In the genomic region with DNA sequence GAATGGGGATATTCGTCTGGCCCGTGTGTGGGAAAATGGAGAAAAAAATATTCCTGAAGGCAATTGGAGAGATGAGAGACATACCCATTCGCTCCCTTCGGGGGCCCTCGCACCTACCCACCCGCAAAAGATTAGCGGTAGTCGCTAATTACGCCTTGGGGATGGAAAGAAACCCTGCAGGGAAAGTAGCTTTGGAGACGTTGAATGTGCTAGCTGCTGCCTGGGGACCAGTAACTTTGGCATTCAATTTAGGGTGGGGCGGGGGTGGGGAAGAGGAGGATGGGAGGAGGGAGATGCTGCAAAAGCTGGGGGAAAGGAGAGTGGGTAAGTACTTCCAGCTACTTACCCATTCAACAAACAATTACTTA, we compare ENCODE assay signal across 8 cellular contexts. TPM values are rescaled to one million over a fixed set of nuclear protein-coding genes. Genes with fewer than 3 reads are reported as not detected.
A peak's percentile ranks its signal among the peaks of the same experiment; 100 is the strongest.
DNase-seq lines count a peak whose midpoint lies in the region; ATAC-seq, FAIRE-seq and TF ChIP-seq lines count a peak whose summit lies in the region.

No MANE protein-coding gene starts in this region.

- H3K4me1 ChIP-seq in DOHH2 (ENCODE audit: control insufficient read depth, low read length), result peaks cover 8% of the 10 kb centered on the region; the same call in 1 of the 2 replicates
- H3K4me1 ChIP-seq in endothelial cell of umbilical vein (ENCODE audit: control insufficient read depth, extremely low read depth, insufficient read depth, low read length), result peaks cover 3% of the 10 kb centered on the region
- no peaks in the 10 kb centered on the region for H3K4me1 ChIP-seq in psoas muscle
- no peaks in the 10 kb centered on the region for H3K4me1 ChIP-seq in PC-9 (replicated peaks; ENCODE audit: insufficient read depth)

- peaks cover 39% of the 10 kb centered on the region for H3K79me2 ChIP-seq in DOHH2 (ENCODE audit: control insufficient read depth, low read length)
- peaks cover 5% of the 10 kb centered on the region for H3K79me2 ChIP-seq in endothelial cell of umbilical vein (ENCODE audit: control insufficient read depth, insufficient read depth, low read length)
- no peaks in the 10 kb centered on the region for H3K79me2 ChIP-seq in PC-9 (ENCODE audit: low read depth)

- FAIRE-seq in endothelial cell of umbilical vein (lab: Jason Lieb, UNC), result no peak

- H3F3A ChIP-seq in DOHH2 (ENCODE audit: control insufficient read depth, insufficient read depth) (no peaks in the 10 kb centered on the region), PC-9 (ENCODE audit: insufficient read depth, low read depth) (no peaks in the 10 kb centered on the region)

- TF ChIP-seq CTCF in DOHH2 (IDR thresholded peaks at IDR 0.05; ENCODE audit: low read depth, low read length, poor library complexity, severe bottlenecking) (no peak), endothelial cell of umbilical vein (IDR thresholded peaks at IDR 0.05; ENCODE audit: extremely low read depth in 1 of 2, insufficient read depth in 1 of 2, low read depth in 1 of 2, low read length in 2 of 2) (no peak), psoas muscle (IDR thresholded peaks at IDR 0.05) (no peak), PC-9 (conservative IDR thresholded peaks at IDR 0.05) (no peak)

- DNase-seq in endothelial cell of umbilical vein (ENCODE audit: low read depth, low spot score) (no peak), psoas muscle (no peak), SIG-M5 (lab: John Stamatoyannopoulos, UW) (no peak), PC-9 (no peak), GM19238 (ENCODE audit: insufficient read length, low spot score) (no peak)

- H3K27me3 ChIP-seq in DOHH2 (ENCODE audit: control insufficient read depth, low read length), result no peaks in the 10 kb centered on the region
- H3K27me3 ChIP-seq in endothelial cell of umbilical vein (ENCODE audit: control insufficient read depth in 2 of 2, insufficient read depth in 2 of 2, low read length in 2 of 2), result no peaks in the 10 kb centered on the region
- H3K27me3 ChIP-seq in psoas muscle (ENCODE audit: insufficient read depth in 3 of 3, low read length in 2 of 3), result peaks cover 0 to 3% (median 0%) of the 10 kb centered on the region in 3 donors
- H3K27me3 ChIP-seq in PC-9 (ENCODE audit: insufficient read depth, low read depth), result no peaks in the 10 kb centered on the region

- H3K9me3 Mint-ChIP-seq in IgD-negative memory B cell, result peaks cover 0 to 6% (median 2%) of the 10 kb centered on the region in 3 donors

- H3K36me3 ChIP-seq in DOHH2 (ENCODE audit: control insufficient read depth, low read length), result peaks cover 5% of the 10 kb centered on the region; the same call in 1 of the 2 replicates
- H3K36me3 ChIP-seq in endothelial cell of umbilical vein (ENCODE audit: control insufficient read depth in 2 of 2, extremely low read depth in 1 of 2, insufficient read depth in 2 of 2, low read length in 2 of 2), result no peaks in the 10 kb centered on the region
- H3K36me3 ChIP-seq in psoas muscle (ENCODE audit: insufficient read depth in 1 of 2, low read depth in 1 of 2), result no peaks in the 10 kb centered on the region
- no peaks in the 10 kb centered on the region for H3K36me3 ChIP-seq in PC-9 (ENCODE audit: low read depth)

- H3K27ac ChIP-seq in DOHH2 (ENCODE audit: low read depth, low read length) (no peak overlapping the region), endothelial cell of umbilical vein (ENCODE audit: insufficient read depth, low read depth, low read length) (no peak overlapping the region), psoas muscle (no peak overlapping the region), PC-9 (no peak overlapping the region)

- H4K20me1 ChIP-seq in DOHH2 (ENCODE audit: control insufficient read depth, insufficient read depth, low read depth, low read length) (no peaks in the 10 kb centered on the region), endothelial cell of umbilical vein (replicated peaks; ENCODE audit: control insufficient read depth, extremely low read depth, insufficient read depth, low read length) (no peaks in the 10 kb centered on the region), PC-9 (ENCODE audit: insufficient read depth) (no peaks in the 10 kb centered on the region)

- H3K9me1 ChIP-seq in endothelial cell of umbilical vein (replicated peaks; ENCODE audit: control insufficient read depth, extremely low read depth, insufficient read depth, low read length), result no peaks in the 10 kb centered on the region

- TF ChIP-seq POLR2A in endothelial cell of umbilical vein (IDR thresholded peaks at IDR 0.05; ENCODE audit: low read depth, low read length), result no peak

- H3K4me3 Mint-ChIP-seq in IgD-negative memory B cell, result peak overlapping the region; percentile 91 to 96 (median 94)

- H3K4me2 ChIP-seq in DOHH2 (ENCODE audit: low read length) (peak overlapping the region; percentile 64), endothelial cell of umbilical vein (ENCODE audit: insufficient read depth, low read length) (peak overlapping the region; percentile 85), PC-9 (no peak overlapping the region)

- intact Hi-C loops in endothelial cell of umbilical vein (cut with micrococcal nuclease), result no loop called here
- intact Hi-C loops in psoas muscle (cut with DNase I), result no loop called here
- intact Hi-C loops in PC-9 (cut with micrococcal nuclease; ENCODE audit: unreplicated experiment), result no loop called here

- peaks cover 6 to 20% (median 13%) of the 10 kb centered on the region in 3 donors for H3K4me1 Mint-ChIP-seq in IgD-negative memory B cell

- POLR2A ChIA-PET in endothelial cell of umbilical vein (lab: Charles Lee), result no interaction called here
- POLR2A ChIA-PET in PC-9 (lab: Charles Lee; ENCODE audit: unreplicated experiment), result no interaction called here

- no peak overlapping the region for H3K9ac ChIP-seq in endothelial cell of umbilical vein (replicated peaks; ENCODE audit: extremely low read depth, insufficient read depth, low read length)

- peaks cover 5% of the 10 kb centered on the region; the same call in 1 of the 2 replicates for H3K9me3 ChIP-seq in DOHH2 (ENCODE audit: control insufficient read depth, insufficient read depth, low read length)
- no peaks in the 10 kb centered on the region for H3K9me3 ChIP-seq in endothelial cell of umbilical vein (replicated peaks; ENCODE audit: control insufficient read depth, insufficient read depth, low read length)
- H3K9me3 ChIP-seq in psoas muscle, result no peaks in the 10 kb centered on the region
- no peaks in the 10 kb centered on the region for H3K9me3 ChIP-seq in PC-9 (ENCODE audit: insufficient read depth, low read depth)

- H3K27me3 Mint-ChIP-seq in IgD-negative memory B cell, result no peaks in the 10 kb centered on the region

- CTCF ChIA-PET in endothelial cell of umbilical vein (lab: Charles Lee) (interaction anchor here (0.8 to 1.7 kb wide), 2 partner anchors 9 to 79 kb away, joined by 3 to 4 read pairs; no protein-coding TSS in a partner anchor), PC-9 (lab: Charles Lee) (no interaction called here)

- 2 to 8% (median 5%) methylated on average over 11 of the region's 11 CpGs for WGBS in psoas muscle, 3 donors

- H2AFZ ChIP-seq in endothelial cell of umbilical vein (ENCODE audit: low read depth, low read length), result peak overlapping the region; percentile 92
- no peak overlapping the region for H2AFZ ChIP-seq in PC-9

- peak; percentile 16 for ATAC-seq in GM21576 (IDR thresholded peaks at IDR 0.05; ENCODE audit: unreplicated experiment)
- ATAC-seq in psoas muscle, result peak in 1 of 4 donors; percentile 21

- peak overlapping the region in 2 of 3 donors; percentile 33 to 79 for H3K27ac Mint-ChIP-seq in IgD-negative memory B cell

- peak overlapping the region; percentile 91 for H3K4me3 ChIP-seq in DOHH2 (ENCODE audit: low read length)
- peak overlapping the region; percentile 65 to 93 (median 80) for H3K4me3 ChIP-seq in endothelial cell of umbilical vein (replicated peaks in 1 of 3; ENCODE audit: insufficient read depth in 1 of 3, low read depth in 1 of 3, low read length in 3 of 3)
- peak overlapping the region; percentile 74 for H3K4me3 ChIP-seq in psoas muscle
- no peak overlapping the region for H3K4me3 ChIP-seq in PC-9

- dilution Hi-C loops in endothelial cell of umbilical vein (cut with MboI; ENCODE audit: extremely low pct_ligation_motif_present, low sequenced_read_pairs), result no loop called here

- no peaks in the 10 kb centered on the region for H3K36me3 Mint-ChIP-seq in IgD-negative memory B cell

- no peaks in the 10 kb centered on the region for H3K9me2 ChIP-seq in DOHH2 (replicated peaks; ENCODE audit: control insufficient read depth, low read length)
- H3K9me2 ChIP-seq in PC-9 (ENCODE audit: insufficient read depth), result no peaks in the 10 kb centered on the region

- BruUV-seq in endothelial cell of umbilical vein (replicated peaks; lab: Mats Ljungman, UMichigan), result no TSS peak
- no TSS peak for BruUV-seq in PC-9 (replicated peaks; lab: Mats Ljungman, UMichigan)

TF ChIP-seq in endothelial cell of umbilical vein, 7 proteins besides CTCF, POLR2A, EP300 and RAD21:
- no peak for TF ChIP-seq FOS (IDR thresholded peaks at IDR 0.05; ENCODE audit: borderline replicate concordance, insufficient read depth, low read length)

RNA-seq across cellular contexts. Expression of gene ZC4H2, which starts 0.4 kb away (rescaled TPM):
- 11.8 TPM for polyA plus RNA-seq in IgD-negative memory B cell
- total RNA-seq in endothelial cell of umbilical vein, result 12.8 and 14.6 TPM in 2 replicates
- polyA plus RNA-seq in endothelial cell of umbilical vein, result 11.5 and 12.8 TPM in 2 replicates
- 16.5 and 17.3 TPM in 2 replicates for polyA plus RNA-seq in endothelial cell of umbilical vein (2011; cell fraction: cytosol; rRNA removed)
- 29.2 and 32.5 TPM in 2 replicates for polyA plus RNA-seq in endothelial cell of umbilical vein (2011; cell fraction: nucleus; rRNA removed)
- polyA plus RNA-seq in endothelial cell of umbilical vein (2012), result 10.7 and 11.2 TPM in 2 replicates
- polyA minus RNA-seq in endothelial cell of umbilical vein, result 11.9 and 17.2 TPM in 2 replicates
- polyA minus RNA-seq in endothelial cell of umbilical vein (2011; cell fraction: cytosol; rRNA and poly(A)+ RNA removed), result not detected
- 10.1 and 14.5 TPM in 2 replicates for polyA minus RNA-seq in endothelial cell of umbilical vein (2011; cell fraction: nucleus; rRNA and poly(A)+ RNA removed)
- 1 to 10 TPM; 1.3 to 3.6 (median 1.7) TPM for total RNA-seq in psoas muscle
- polyA plus RNA-seq in psoas muscle, result 1 to 10 TPM; 1.5 to 4.3 (median 1.7) TPM
- 1.1 TPM in 1 of 2 replicates, not detected in the other for total RNA-seq in PC-9 (2021)

RNA-seq across cellular contexts. Expression of gene ZC3H12B, which starts 58.0 kb away (rescaled TPM):
- polyA plus RNA-seq in IgD-negative memory B cell (0.80 TPM), endothelial cell of umbilical vein (not detected in 2 replicates), psoas muscle (under 1 TPM; under 0.01 to 0.05 (median 0.01) TPM)
- total RNA-seq in endothelial cell of umbilical vein (not detected in 2 replicates), psoas muscle (under 1 TPM; 0.04 to 0.60 (median 0.08) TPM), PC-9 (2021) (not detected in 2 replicates)
- not detected in 2 replicates for polyA plus RNA-seq in endothelial cell of umbilical vein (2011; cell fraction: cytosol; rRNA removed)
- polyA plus RNA-seq in endothelial cell of umbilical vein (2011; cell fraction: nucleus; rRNA removed), result not detected in 2 replicates
- polyA plus RNA-seq in endothelial cell of umbilical vein (2012), result 0.05 and 0.07 TPM in 2 replicates
- 0.04 TPM in 1 of 2 replicates, not detected in the other for polyA minus RNA-seq in endothelial cell of umbilical vein
- polyA minus RNA-seq in endothelial cell of umbilical vein (2011; cell fraction: cytosol; rRNA and poly(A)+ RNA removed), result not detected
- not detected in 2 replicates for polyA minus RNA-seq in endothelial cell of umbilical vein (2011; cell fraction: nucleus; rRNA and poly(A)+ RNA removed)
